ENCODE assay signal across 1 cellular context in genomic region chr13:60163525-60164471, GRCh38.
TF ChIP-seq lines count a peak whose summit lies in the region.

Gene DIAPH3 (minus strand): TSS chr13:60163928. CDS start chr13:60163766, 162 bp downstream.

TF ChIP-seq in HepG2, 621 proteins besides CTCF, POLR2A, EP300 and RAD21 (continued from another document and continues in another):
- TF ChIP-seq, protein P1, sequence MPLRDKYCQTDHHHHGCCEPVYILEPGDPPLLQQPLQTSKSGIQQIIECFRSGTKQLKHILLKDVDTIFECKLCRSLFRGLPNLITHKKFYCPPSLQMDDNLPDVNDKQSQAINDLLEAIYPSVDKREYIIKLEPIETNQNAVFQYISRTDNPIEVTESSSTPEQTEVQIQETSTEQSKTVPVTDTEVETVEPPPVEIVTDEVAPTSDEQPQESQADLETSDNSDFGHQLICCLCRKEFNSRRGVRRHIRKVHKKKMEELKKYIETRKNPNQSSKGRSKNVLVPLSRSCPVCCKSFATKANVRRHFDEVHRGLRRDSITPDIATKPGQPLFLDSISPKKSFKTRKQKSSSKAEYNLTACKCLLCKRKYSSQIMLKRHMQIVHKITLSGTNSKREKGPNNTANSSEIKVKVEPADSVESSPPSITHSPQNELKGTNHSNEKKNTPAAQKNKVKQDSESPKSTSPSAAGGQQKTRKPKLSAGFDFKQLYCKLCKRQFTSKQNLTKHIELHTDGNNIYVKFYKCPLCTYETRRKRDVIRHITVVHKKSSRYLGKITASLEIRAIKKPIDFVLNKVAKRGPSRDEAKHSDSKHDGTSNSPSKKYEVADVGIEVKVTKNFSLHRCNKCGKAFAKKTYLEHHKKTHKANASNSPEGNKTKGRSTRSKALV (CRISPR knock-in tag; IDR thresholded peaks at IDR 0.05), result no peak
- TF ChIP-seq ZNF879 (CRISPR knock-in tag; IDR thresholded peaks at IDR 0.05), result 0 out of 2 replicates have a peak, but pooled peaks have one; percentile 38
- no peak for TF ChIP-seq ZSCAN25 (CRISPR knock-in tag; IDR thresholded peaks at IDR 0.05)
- 0 out of 2 replicates have a peak, but pooled peaks have one; percentile 73 for TF ChIP-seq TMF1 (CRISPR knock-in tag; IDR thresholded peaks at IDR 0.05; ENCODE audit: low read depth)
- TF ChIP-seq SATB2 (CRISPR knock-in tag; IDR thresholded peaks at IDR 0.05), result no peak
- TF ChIP-seq, protein P2, sequence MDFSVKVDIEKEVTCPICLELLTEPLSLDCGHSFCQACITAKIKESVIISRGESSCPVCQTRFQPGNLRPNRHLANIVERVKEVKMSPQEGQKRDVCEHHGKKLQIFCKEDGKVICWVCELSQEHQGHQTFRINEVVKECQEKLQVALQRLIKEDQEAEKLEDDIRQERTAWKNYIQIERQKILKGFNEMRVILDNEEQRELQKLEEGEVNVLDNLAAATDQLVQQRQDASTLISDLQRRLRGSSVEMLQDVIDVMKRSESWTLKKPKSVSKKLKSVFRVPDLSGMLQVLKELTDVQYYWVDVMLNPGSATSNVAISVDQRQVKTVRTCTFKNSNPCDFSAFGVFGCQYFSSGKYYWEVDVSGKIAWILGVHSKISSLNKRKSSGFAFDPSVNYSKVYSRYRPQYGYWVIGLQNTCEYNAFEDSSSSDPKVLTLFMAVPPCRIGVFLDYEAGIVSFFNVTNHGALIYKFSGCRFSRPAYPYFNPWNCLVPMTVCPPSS (IDR thresholded peaks at IDR 0.05), result no peak
- TF ChIP-seq ZNF367 (CRISPR knock-in tag; IDR thresholded peaks at IDR 0.05; ENCODE audit: borderline replicate concordance), result 0 out of 2 replicates have a peak, but pooled peaks have one; percentile 28
- TF ChIP-seq RFX3 (CRISPR knock-in tag; IDR thresholded peaks at IDR 0.05), result no peak
- TF ChIP-seq HMGA1 (CRISPR knock-in tag; conservative IDR thresholded peaks at IDR 0.05), result no peak
- TF ChIP-seq ZNF782 (CRISPR knock-in tag; IDR thresholded peaks at IDR 0.05; ENCODE audit: borderline replicate concordance), result no peak; the same call in 1 of the 2 replicates
- no peak for TF ChIP-seq ZNF317 (CRISPR knock-in tag; IDR thresholded peaks at IDR 0.05)
- TF ChIP-seq, protein P3, sequence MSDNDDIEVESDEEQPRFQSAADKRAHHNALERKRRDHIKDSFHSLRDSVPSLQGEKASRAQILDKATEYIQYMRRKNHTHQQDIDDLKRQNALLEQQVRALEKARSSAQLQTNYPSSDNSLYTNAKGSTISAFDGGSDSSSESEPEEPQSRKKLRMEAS (IDR thresholded peaks at IDR 0.05), result peak; percentile 58
- no peak for TF ChIP-seq SNRNP70 (IDR thresholded peaks at IDR 0.05; ENCODE audit: low read depth, low read length)
- no peak for TF ChIP-seq ZBTB25 (CRISPR knock-in tag; IDR thresholded peaks at IDR 0.05)
- no peak for TF ChIP-seq PAXIP1 (CRISPR knock-in tag; conservative IDR thresholded peaks at IDR 0.05)
- no peak for TF ChIP-seq KDM1A (CRISPR knock-in tag; IDR thresholded peaks at IDR 0.05)
- TF ChIP-seq PRPF4 (IDR thresholded peaks at IDR 0.05; ENCODE audit: low read depth, low read length, poor library complexity, severe bottlenecking), result no peak
- TF ChIP-seq LBX2 (CRISPR knock-in tag; IDR thresholded peaks at IDR 0.05; ENCODE audit: borderline replicate concordance), result no peak
- no peak for TF ChIP-seq SNAI1 (CRISPR knock-in tag; IDR thresholded peaks at IDR 0.05; ENCODE audit: borderline replicate concordance)
- no peak for TF ChIP-seq NR3C1 (CRISPR knock-in tag; IDR thresholded peaks at IDR 0.05)
- TF ChIP-seq ZNF431 (CRISPR knock-in tag; IDR thresholded peaks at IDR 0.05; ENCODE audit: borderline replicate concordance, low read depth), result no peak
- TF ChIP-seq, protein P4, sequence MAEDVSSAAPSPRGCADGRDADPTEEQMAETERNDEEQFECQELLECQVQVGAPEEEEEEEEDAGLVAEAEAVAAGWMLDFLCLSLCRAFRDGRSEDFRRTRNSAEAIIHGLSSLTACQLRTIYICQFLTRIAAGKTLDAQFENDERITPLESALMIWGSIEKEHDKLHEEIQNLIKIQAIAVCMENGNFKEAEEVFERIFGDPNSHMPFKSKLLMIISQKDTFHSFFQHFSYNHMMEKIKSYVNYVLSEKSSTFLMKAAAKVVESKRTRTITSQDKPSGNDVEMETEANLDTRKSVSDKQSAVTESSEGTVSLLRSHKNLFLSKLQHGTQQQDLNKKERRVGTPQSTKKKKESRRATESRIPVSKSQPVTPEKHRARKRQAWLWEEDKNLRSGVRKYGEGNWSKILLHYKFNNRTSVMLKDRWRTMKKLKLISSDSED (CRISPR knock-in tag; IDR thresholded peaks at IDR 0.05), result no peak
- TF ChIP-seq ZNF10 (CRISPR knock-in tag; IDR thresholded peaks at IDR 0.05; ENCODE audit: borderline replicate concordance, low read depth), result no peak
- TF ChIP-seq BRCA1 (CRISPR knock-in tag; IDR thresholded peaks at IDR 0.05), result 0 out of 2 replicates have a peak, but pooled peaks have one; percentile 52
- peak; percentile 94 for TF ChIP-seq ZNF501 (CRISPR knock-in tag; IDR thresholded peaks at IDR 0.05)
- peak; percentile 80; the same call in 1 of the 2 replicates for TF ChIP-seq ZNF350 (CRISPR knock-in tag; IDR thresholded peaks at IDR 0.05; ENCODE audit: borderline replicate concordance, low read depth)
- TF ChIP-seq, protein P5, sequence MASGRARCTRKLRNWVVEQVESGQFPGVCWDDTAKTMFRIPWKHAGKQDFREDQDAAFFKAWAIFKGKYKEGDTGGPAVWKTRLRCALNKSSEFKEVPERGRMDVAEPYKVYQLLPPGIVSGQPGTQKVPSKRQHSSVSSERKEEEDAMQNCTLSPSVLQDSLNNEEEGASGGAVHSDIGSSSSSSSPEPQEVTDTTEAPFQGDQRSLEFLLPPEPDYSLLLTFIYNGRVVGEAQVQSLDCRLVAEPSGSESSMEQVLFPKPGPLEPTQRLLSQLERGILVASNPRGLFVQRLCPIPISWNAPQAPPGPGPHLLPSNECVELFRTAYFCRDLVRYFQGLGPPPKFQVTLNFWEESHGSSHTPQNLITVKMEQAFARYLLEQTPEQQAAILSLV (CRISPR knock-in tag; IDR thresholded peaks at IDR 0.05; ENCODE audit: borderline replicate concordance), result no peak; the same call in 1 of the 2 replicates
- no peak for TF ChIP-seq ZNF230 (CRISPR knock-in tag; IDR thresholded peaks at IDR 0.05)
- no peak for TF ChIP-seq SSRP1 (CRISPR knock-in tag; IDR thresholded peaks at IDR 0.05)
- TF ChIP-seq ZNF143 (CRISPR knock-in tag; IDR thresholded peaks at IDR 0.05), result 0 out of 2 replicates have a peak, but pooled peaks have one; percentile 37
- no peak for TF ChIP-seq ZFP41 (CRISPR knock-in tag; IDR thresholded peaks at IDR 0.05; ENCODE audit: borderline replicate concordance)
- TF ChIP-seq ETS1 (CRISPR knock-in tag; IDR thresholded peaks at IDR 0.05), result no peak
- no peak for TF ChIP-seq JDP2 (CRISPR knock-in tag; IDR thresholded peaks at IDR 0.05; ENCODE audit: borderline replicate concordance)
- TF ChIP-seq ZNF333 (CRISPR knock-in tag; IDR thresholded peaks at IDR 0.05; ENCODE audit: borderline replicate concordance), result no peak
- TF ChIP-seq ZNF605 (CRISPR knock-in tag; IDR thresholded peaks at IDR 0.05), result peak; percentile 88
- TF ChIP-seq HNF4A (CRISPR knock-in tag; IDR thresholded peaks at IDR 0.05), result no peak
- TF ChIP-seq, protein P6, sequence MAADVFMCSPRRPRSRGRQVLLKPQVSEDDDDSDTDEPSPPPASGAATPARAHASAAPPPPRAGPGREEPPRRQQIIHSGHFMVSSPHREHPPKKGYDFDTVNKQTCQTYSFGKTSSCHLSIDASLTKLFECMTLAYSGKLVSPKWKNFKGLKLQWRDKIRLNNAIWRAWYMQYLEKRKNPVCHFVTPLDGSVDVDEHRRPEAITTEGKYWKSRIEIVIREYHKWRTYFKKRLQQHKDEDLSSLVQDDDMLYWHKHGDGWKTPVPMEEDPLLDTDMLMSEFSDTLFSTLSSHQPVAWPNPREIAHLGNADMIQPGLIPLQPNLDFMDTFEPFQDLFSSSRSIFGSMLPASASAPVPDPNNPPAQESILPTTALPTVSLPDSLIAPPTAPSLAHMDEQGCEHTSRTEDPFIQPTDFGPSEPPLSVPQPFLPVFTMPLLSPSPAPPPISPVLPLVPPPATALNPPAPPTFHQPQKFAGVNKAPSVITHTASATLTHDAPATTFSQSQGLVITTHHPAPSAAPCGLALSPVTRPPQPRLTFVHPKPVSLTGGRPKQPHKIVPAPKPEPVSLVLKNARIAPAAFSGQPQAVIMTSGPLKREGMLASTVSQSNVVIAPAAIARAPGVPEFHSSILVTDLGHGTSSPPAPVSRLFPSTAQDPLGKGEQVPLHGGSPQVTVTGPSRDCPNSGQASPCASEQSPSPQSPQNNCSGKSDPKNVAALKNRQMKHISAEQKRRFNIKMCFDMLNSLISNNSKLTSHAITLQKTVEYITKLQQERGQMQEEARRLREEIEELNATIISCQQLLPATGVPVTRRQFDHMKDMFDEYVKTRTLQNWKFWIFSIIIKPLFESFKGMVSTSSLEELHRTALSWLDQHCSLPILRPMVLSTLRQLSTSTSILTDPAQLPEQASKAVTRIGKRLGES (CRISPR knock-in tag; IDR thresholded peaks at IDR 0.05; ENCODE audit: borderline replicate concordance), result no peak
- no peak for TF ChIP-seq ZNF335 (CRISPR knock-in tag; IDR thresholded peaks at IDR 0.05)
- TF ChIP-seq GATAD1 (CRISPR knock-in tag; IDR thresholded peaks at IDR 0.05), result peak; percentile 94
- TF ChIP-seq, protein P7, sequence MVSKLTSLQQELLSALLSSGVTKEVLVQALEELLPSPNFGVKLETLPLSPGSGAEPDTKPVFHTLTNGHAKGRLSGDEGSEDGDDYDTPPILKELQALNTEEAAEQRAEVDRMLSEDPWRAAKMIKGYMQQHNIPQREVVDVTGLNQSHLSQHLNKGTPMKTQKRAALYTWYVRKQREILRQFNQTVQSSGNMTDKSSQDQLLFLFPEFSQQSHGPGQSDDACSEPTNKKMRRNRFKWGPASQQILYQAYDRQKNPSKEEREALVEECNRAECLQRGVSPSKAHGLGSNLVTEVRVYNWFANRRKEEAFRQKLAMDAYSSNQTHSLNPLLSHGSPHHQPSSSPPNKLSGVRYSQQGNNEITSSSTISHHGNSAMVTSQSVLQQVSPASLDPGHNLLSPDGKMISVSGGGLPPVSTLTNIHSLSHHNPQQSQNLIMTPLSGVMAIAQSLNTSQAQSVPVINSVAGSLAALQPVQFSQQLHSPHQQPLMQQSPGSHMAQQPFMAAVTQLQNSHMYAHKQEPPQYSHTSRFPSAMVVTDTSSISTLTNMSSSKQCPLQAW (CRISPR knock-in tag; IDR thresholded peaks at IDR 0.05), result peak; percentile 61; the same call in 1 of the 2 replicates
- no peak for TF ChIP-seq DMAP1 (CRISPR knock-in tag; IDR thresholded peaks at IDR 0.05)
- TF ChIP-seq HOXA3 (CRISPR knock-in tag; IDR thresholded peaks at IDR 0.05), result peak; percentile 67
- TF ChIP-seq FOXA3 (CRISPR knock-in tag; IDR thresholded peaks at IDR 0.05), result 0 out of 2 replicates have a peak, but pooled peaks have one; percentile 23
- no peak for TF ChIP-seq MAFG (CRISPR knock-in tag; IDR thresholded peaks at IDR 0.05)
- TF ChIP-seq KAT2B (IDR thresholded peaks at IDR 0.05; ENCODE audit: borderline replicate concordance, low read depth, low read length), result no peak
- TF ChIP-seq ZNF552 (CRISPR knock-in tag; IDR thresholded peaks at IDR 0.05; ENCODE audit: borderline replicate concordance), result no peak
- TF ChIP-seq CSRNP1 (CRISPR knock-in tag; IDR thresholded peaks at IDR 0.05), result peak; percentile 92
